8 cellular contexts compared by ENCODE assay signal in the genomic region with DNA sequence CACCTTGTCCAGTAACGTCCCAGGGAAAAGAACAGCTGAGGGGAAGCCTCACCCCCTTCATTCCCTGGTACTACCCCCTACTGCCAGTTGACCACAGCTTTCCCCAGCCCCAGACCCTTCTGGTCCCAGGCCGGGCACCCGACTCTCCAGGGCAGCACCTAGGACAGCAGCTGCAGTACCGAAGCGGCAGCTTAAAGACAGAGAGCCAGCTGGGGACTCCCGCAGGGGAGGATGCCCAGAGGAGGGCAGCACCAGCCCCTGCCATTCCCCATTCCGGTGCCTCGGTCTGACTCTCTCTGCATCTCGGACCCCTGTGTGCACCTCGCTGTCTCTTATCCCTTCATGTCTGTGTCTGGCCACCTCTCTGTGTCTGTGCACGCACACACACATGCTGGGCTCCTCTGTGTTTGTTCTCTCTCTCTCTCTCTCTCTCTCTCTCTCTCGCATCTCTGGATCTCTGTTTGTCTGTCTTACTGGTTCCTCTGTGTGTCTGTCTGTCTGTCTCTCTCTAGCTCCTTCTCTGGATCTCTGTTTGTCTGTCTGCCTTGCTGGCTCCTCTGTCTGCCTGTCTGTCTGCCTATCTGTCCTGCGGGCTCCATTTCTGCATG. TPM values are rescaled to one million over a fixed set of nuclear protein-coding genes. Genes with fewer than 3 reads are reported as not detected.
DNase-seq lines count a peak whose midpoint lies in the region; ATAC-seq, FAIRE-seq and TF ChIP-seq lines count a peak whose summit lies in the region.

No MANE protein-coding gene starts in this region.

- 38% methylated on average over 6 of the region's 13 CpGs for WGBS in A549 (ENCODE audit: missing lambda C conversion rate)
- WGBS in liver = 11% methylated on average over 13 of the region's 13 CpGs
- 34 to 51% methylated on average over 5 to 13 of the region's 13 CpGs for WGBS in testis, 2 donors

- H3K4me3 ChIP-seq in A549 = no peak overlapping the region
- H3K4me3 ChIP-seq in LNCaP clone FGC (ENCODE audit: low read depth, low read length) = no peak overlapping the region
- no peak overlapping the region for H3K4me3 ChIP-seq in bronchial epithelial cell (ENCODE audit: low read depth, low read length)
- no peak overlapping the region for H3K4me3 ChIP-seq in liver (ENCODE audit: low read depth in 1 of 3, low read length in 3 of 3)
- no peak overlapping the region for H3K4me3 ChIP-seq in testis

- no peak overlapping the region for H3K9ac ChIP-seq in liver (ENCODE audit: low read depth in 1 of 2, low read length in 2 of 2)

- no peaks in the 10 kb centered on the region for H3K9me3 ChIP-seq in A549
- H3K9me3 ChIP-seq in liver (ENCODE audit: control insufficient read depth in 4 of 4, low read length in 3 of 4) = no peaks in the 10 kb centered on the region
- no peaks in the 10 kb centered on the region for H3K9me3 ChIP-seq in testis

- H3K27ac ChIP-seq in A549 = no peak overlapping the region
- H3K27ac ChIP-seq in liver (ENCODE audit: low read depth in 1 of 2, low read length in 2 of 2) = no peak overlapping the region
- peak overlapping the region in 1 of 2 donors; percentile 50 for H3K27ac ChIP-seq in testis

- H3K4me1 ChIP-seq in A549 = 0 out of 3 replicates have a peak, but pooled peaks cover 3% of the 10 kb centered on the region
- no peaks in the 10 kb centered on the region for H3K4me1 ChIP-seq in liver (ENCODE audit: control insufficient read depth in 4 of 4, insufficient read depth in 4 of 4, low read length in 3 of 4)
- H3K4me1 ChIP-seq in testis = peaks cover 58% of the 10 kb centered on the region

- intact Hi-C loops in testis (cut with DNase I; ENCODE audit: low total_unique reads) = no loop called here

- H3K36me3 ChIP-seq in bronchial epithelial cell (ENCODE audit: control insufficient read depth, insufficient read depth, low read length) (no peaks in the 10 kb centered on the region), liver (ENCODE audit: control insufficient read depth in 4 of 4, insufficient read depth in 3 of 4, low read depth in 1 of 4, low read length in 3 of 4) (no peaks in the 10 kb centered on the region), testis (ENCODE audit: low read depth, missing control alignments) (no peaks in the 10 kb centered on the region)

- no peak for FAIRE-seq in A549 (lab: Jason Lieb, UNC)
- FAIRE-seq in bronchial epithelial cell (lab: Jason Lieb, UNC) = no peak

- POLR2A ChIA-PET in A549 (lab: Yijun Ruan, JAX) = no interaction called here

- peak; percentile 92 to 94 for ATAC-seq in A549
- ATAC-seq in GM18505 (IDR thresholded peaks at IDR 0.05; ENCODE audit: unreplicated experiment) = peak; percentile 52

- no peaks in the 10 kb centered on the region for H3K27me3 ChIP-seq in bronchial epithelial cell (ENCODE audit: control insufficient read depth, insufficient read depth, low read length)
- peaks cover 0 to 16% (median 6%) of the 10 kb centered on the region in 4 donors for H3K27me3 ChIP-seq in liver (ENCODE audit: control insufficient read depth in 4 of 4, insufficient read depth in 4 of 4, low read length in 3 of 4)
- H3K27me3 ChIP-seq in testis = no peaks in the 10 kb centered on the region

- TF ChIP-seq RAD21 in A549 (conservative IDR thresholded peaks at IDR 0.05 in 1 of 2, IDR thresholded peaks at IDR 0.05 in 1 of 2) = peak in 1 of 2 experiments; percentile 21; a peak in 3 of 5 replicates
- no peak for TF ChIP-seq RAD21 in liver (IDR thresholded peaks at IDR 0.05)

- TF ChIP-seq POLR2A in A549 (IDR thresholded peaks at IDR 0.05; ENCODE audit: low read length) = no peak
- TF ChIP-seq POLR2A in GM18505 (IDR thresholded peaks at IDR 0.05; ENCODE audit: borderline replicate concordance, extremely low read depth, insufficient read depth, insufficient read length) = no peak
- no peak for TF ChIP-seq POLR2A in testis (IDR thresholded peaks at IDR 0.05)

- CTCF ChIA-PET in A549 (lab: Yijun Ruan, JAX) = interaction anchor here (0.5 to 2.0 kb wide), 4 partner anchors 9 to 240 kb away, joined by 3 to 5 read pairs (median 3); a partner anchor contains a TSS

- no peak for TF ChIP-seq EP300 in A549 (IDR thresholded peaks at IDR 0.05)

- no peak overlapping the region for H3K4me2 ChIP-seq in A549

- TF ChIP-seq CTCF in A549 (IDR thresholded peaks at IDR 0.05) (no peak; the same call in 2 of the 3 replicates), LNCaP clone FGC (IDR thresholded peaks at IDR 0.05; ENCODE audit: control insufficient read depth, extremely low read depth, insufficient read depth) (peak; percentile 74), bronchial epithelial cell (IDR thresholded peaks at IDR 0.05; ENCODE audit: insufficient read depth, low read length, severe bottlenecking) (peak; percentile 45), liver (IDR thresholded peaks at IDR 0.05; ENCODE audit: low read depth, low read length, missing input control) (no peak), testis (IDR thresholded peaks at IDR 0.05) (peak in 2 of 3 experiments; percentile 22 to 24)

- peak; percentile 44 to 58 for DNase-seq in A549 (ENCODE audit: low read depth in 1 of 2, low spot score in 1 of 2)
- no peak for DNase-seq in LNCaP clone FGC (ENCODE audit: low read depth)
- peak; percentile 64 for DNase-seq in UCSD-AML1 (lab: John Stamatoyannopoulos, UW; ENCODE audit: unreplicated experiment)
- DNase-seq in bronchial epithelial cell (ENCODE audit: low read depth) = peak; percentile 24
- peak; percentile 72 for DNase-seq in testis
- DNase-seq in NCI-H1048 (lab: John Stamatoyannopoulos, UW) = no peak

TF ChIP-seq in A549, 52 proteins besides CTCF, POLR2A, EP300 and RAD21 (continues in another document):
- TF ChIP-seq, protein P1, sequence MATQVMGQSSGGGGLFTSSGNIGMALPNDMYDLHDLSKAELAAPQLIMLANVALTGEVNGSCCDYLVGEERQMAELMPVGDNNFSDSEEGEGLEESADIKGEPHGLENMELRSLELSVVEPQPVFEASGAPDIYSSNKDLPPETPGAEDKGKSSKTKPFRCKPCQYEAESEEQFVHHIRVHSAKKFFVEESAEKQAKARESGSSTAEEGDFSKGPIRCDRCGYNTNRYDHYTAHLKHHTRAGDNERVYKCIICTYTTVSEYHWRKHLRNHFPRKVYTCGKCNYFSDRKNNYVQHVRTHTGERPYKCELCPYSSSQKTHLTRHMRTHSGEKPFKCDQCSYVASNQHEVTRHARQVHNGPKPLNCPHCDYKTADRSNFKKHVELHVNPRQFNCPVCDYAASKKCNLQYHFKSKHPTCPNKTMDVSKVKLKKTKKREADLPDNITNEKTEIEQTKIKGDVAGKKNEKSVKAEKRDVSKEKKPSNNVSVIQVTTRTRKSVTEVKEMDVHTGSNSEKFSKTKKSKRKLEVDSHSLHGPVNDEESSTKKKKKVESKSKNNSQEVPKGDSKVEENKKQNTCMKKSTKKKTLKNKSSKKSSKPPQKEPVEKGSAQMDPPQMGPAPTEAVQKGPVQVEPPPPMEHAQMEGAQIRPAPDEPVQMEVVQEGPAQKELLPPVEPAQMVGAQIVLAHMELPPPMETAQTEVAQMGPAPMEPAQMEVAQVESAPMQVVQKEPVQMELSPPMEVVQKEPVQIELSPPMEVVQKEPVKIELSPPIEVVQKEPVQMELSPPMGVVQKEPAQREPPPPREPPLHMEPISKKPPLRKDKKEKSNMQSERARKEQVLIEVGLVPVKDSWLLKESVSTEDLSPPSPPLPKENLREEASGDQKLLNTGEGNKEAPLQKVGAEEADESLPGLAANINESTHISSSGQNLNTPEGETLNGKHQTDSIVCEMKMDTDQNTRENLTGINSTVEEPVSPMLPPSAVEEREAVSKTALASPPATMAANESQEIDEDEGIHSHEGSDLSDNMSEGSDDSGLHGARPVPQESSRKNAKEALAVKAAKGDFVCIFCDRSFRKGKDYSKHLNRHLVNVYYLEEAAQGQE (IDR thresholded peaks at IDR 0.05) = peak; percentile 90
- TF ChIP-seq EHMT2 (IDR thresholded peaks at IDR 0.05; ENCODE audit: low read depth) = 0 out of 2 replicates have a peak, but pooled peaks have one; percentile 31
- TF ChIP-seq ESRRA (IDR thresholded peaks at IDR 0.05; ENCODE audit: borderline replicate concordance, low read length) = no peak

TF ChIP-seq in liver, 16 proteins besides CTCF, POLR2A, EP300 and RAD21:
- TF ChIP-seq, protein P1 (IDR thresholded peaks at IDR 0.05) = peak; percentile 93
- TF ChIP-seq EGR1 (IDR thresholded peaks at IDR 0.05; ENCODE audit: low read depth in 2 of 2) = no peak

RNA-seq across cellular contexts. Expression of a gene that starts 9.4 kb away (rescaled TPM):
- polyA plus RNA-seq in A549 (2011; rRNA removed) = 0.41 and 0.99 TPM in 2 replicates
- 0.61 and 0.79 TPM in 2 replicates for polyA plus RNA-seq in A549 (2012; cell fraction: cytosol; rRNA removed)
- 2.6 and 3.0 TPM in 2 replicates for polyA plus RNA-seq in A549 (2012; cell fraction: nucleus; rRNA removed)
- 0.34 to 0.61 TPM (median 0.41 TPM) in 3 replicates for polyA plus RNA-seq in A549 (2017; fragmentation: RNase III; extraction: RNeasy Plus Mini Kit Qiagen cat#74134 plus additional on column Dnase treatment)
- polyA minus RNA-seq in A549 (2011; rRNA and poly(A)+ RNA removed) = 2.2 and 3.0 TPM in 2 replicates
- total RNA-seq in bronchial epithelial cell = under 0.01 and 0.38 TPM in 2 replicates
- total RNA-seq in liver = under 1 TPM; 0.09 to 0.33 TPM
- polyA plus RNA-seq in liver = under 1 TPM in 1 of 2 donors, not detected in 1; 0.07 TPM
- total RNA-seq in testis = 100 to 1,000 TPM in 1 of 2 donors, 10 to 100 TPM in 1; 71.9 to 119 TPM
- polyA plus RNA-seq in testis (ENCODE audit: insufficient read depth, low read depth, low replicate concordance) = 16.8 TPM

Comparison
In these comparisons a context has a peak if more than half of its experiments do, and no peak if none do; other contexts are left out.
1. DNase-seq: peak in A549 (2 of 2), UCSD-AML1 (single experiment), bronchial epithelial cell (single experiment) and testis (single experiment); none in LNCaP clone FGC (single experiment) and NCI-H1048 (single experiment).
2. CTCF ChIP-seq: peak in LNCaP clone FGC (single experiment), bronchial epithelial cell (single experiment) and testis (2 of 3); none in A549 (single experiment) and liver (single experiment).
3. RNA of a gene that starts 9.4 kb away (total RNA-seq): 71.9 to 119 TPM in testis; 0.09 to 0.33 TPM in liver and under 0.01 to 0.38 TPM in bronchial epithelial cell; every median in the first group is over 10 times any median in the second.